17 cellular contexts compared by ENCODE assay signal in genomic region chr11:36412781-36413383, GRCh38.
A peak's percentile ranks its signal among the peaks of the same experiment; 100 is the strongest.
DNase-seq lines count a peak whose midpoint lies in the region; ATAC-seq and TF ChIP-seq lines count a peak whose summit lies in the region.
"Had no signal": no experiment of that assay in that cellular context is flagged by ENCODE, and none has a peak within 500 bp of the region (broad histone marks: within the 10 kb centered on the region; RNA-seq: fewer than 3 reads in every experiment).

No MANE protein-coding gene starts in this region.

- intact Hi-C loops in IMR-90 (cut with micrococcal nuclease), result no loop called here
- intact Hi-C loops in naive thymus-derived CD4-positive, alpha-beta T cell (cut with micrococcal nuclease), result no loop called here
- intact Hi-C loops in posterior cingulate gyrus (cut with DNase I), result no loop called here

- H2BK5ac ChIP-seq in IMR-90 (ENCODE audit: low read depth, low read length, poor library complexity, severe bottlenecking), result peak overlapping the region; percentile 92

- H3K4me1 ChIP-seq in IMR-90 (ENCODE audit: control insufficient read depth, insufficient read depth, low read length), result peaks cover 22% of the 10 kb centered on the region
- peaks cover 13 to 54% of the 10 kb centered on the region in 2 donors for H3K4me1 ChIP-seq in naive thymus-derived CD4-positive, alpha-beta T cell (ENCODE audit: control insufficient read depth in 2 of 2, insufficient read depth in 2 of 2, low read length in 2 of 2)
- H3K4me1 ChIP-seq: uterus had no signal

- no peak overlapping the region for H2AK9ac ChIP-seq in IMR-90 (replicated peaks; ENCODE audit: low read depth, low read length, poor library complexity)

- H3K79me1 ChIP-seq in IMR-90 (ENCODE audit: low read depth in 1 of 2, low read length in 2 of 2), result peaks cover 0 to 18% of the 10 kb centered on the region in 2 experiments; a peak in 1 of 4 replicates

- no peak for TF ChIP-seq POLR2A in IMR-90 (IDR thresholded peaks at IDR 0.05; ENCODE audit: low read depth, low read length)

- ATAC-seq in IMR-90 (ENCODE audit: low read depth), result peak; percentile 99
- no peak for ATAC-seq in naive thymus-derived CD4-positive, alpha-beta T cell
- ATAC-seq: activated T-cell treated with anti-CD3 and anti-CD28 coated beads, Interleukin-2, amount 50 U/mL, for 4 hours; esophagus mucosa; heart right ventricle; left cardiac atrium; T-helper 17 cell had no signal

- no TSS peak for BruUV-seq in IMR-90 (replicated peaks; lab: Mats Ljungman, UMichigan)

- H3K56ac ChIP-seq in IMR-90 (ENCODE audit: extremely low read depth, insufficient read depth, low read length), result peak overlapping the region; percentile 65

- peak overlapping the region; percentile 77 for H2AK5ac ChIP-seq in IMR-90 (ENCODE audit: low read depth, low read length)

- H2BK20ac ChIP-seq in IMR-90 (ENCODE audit: low read depth, low read length), result peak overlapping the region; percentile 96

- H3K4me1 Mint-ChIP-seq in naive thymus-derived CD4-positive, alpha-beta T cell, result peaks cover 20 to 72% (median 40%) of the 10 kb centered on the region in 7 donors

- dilution Hi-C loops in IMR-90 (cut with HindIII; ENCODE audit: low sequenced_read_pairs, unreplicated experiment), result no loop called here

- peak overlapping the region; percentile 92 for H4K5ac ChIP-seq in IMR-90 (ENCODE audit: low read depth, low read length)

- TF ChIP-seq CTCF in IMR-90 (conservative IDR thresholded peaks at IDR 0.05; ENCODE audit: low read depth, low read length) (no peak), choroid plexus epithelial cell (conservative IDR thresholded peaks at IDR 0.05; ENCODE audit: low read depth, low read length) (no peak), coronary artery (IDR thresholded peaks at IDR 0.05) (no peak)

- H3K9me3 ChIP-seq in IMR-90 (ENCODE audit: control insufficient read depth, insufficient read depth, low read length), result no peaks in the 10 kb centered on the region
- no peaks in the 10 kb centered on the region for H3K9me3 ChIP-seq in naive thymus-derived CD4-positive, alpha-beta T cell (ENCODE audit: control insufficient read depth in 2 of 3, low read length in 3 of 3)
- H3K9me3 ChIP-seq: uterus had no signal

- H3K4me3 ChIP-seq in IMR-90 (ENCODE audit: insufficient read depth, low read depth, low read length) (no peak overlapping the region), choroid plexus epithelial cell (ENCODE audit: low read depth, low read length) (no peak overlapping the region), coronary artery (no peak overlapping the region)
- no peak overlapping the region for H3K4me3 ChIP-seq in naive thymus-derived CD4-positive, alpha-beta T cell (ENCODE audit: low read length)
- H3K4me3 ChIP-seq: heart right ventricle, uterus had no signal

- peak overlapping the region; percentile 78; the same call in 1 of the 3 replicates for H2BK15ac ChIP-seq in IMR-90 (ENCODE audit: low read depth, low read length)

- H3K23ac ChIP-seq in IMR-90 (ENCODE audit: low read depth, low read length), result peak overlapping the region; percentile 81

- no peaks in the 10 kb centered on the region for H3K27me3 ChIP-seq in IMR-90 (ENCODE audit: control insufficient read depth, insufficient read depth, low read length)
- no peaks in the 10 kb centered on the region for H3K27me3 ChIP-seq in naive thymus-derived CD4-positive, alpha-beta T cell (ENCODE audit: control insufficient read depth in 2 of 2, insufficient read depth in 2 of 2, low read length in 2 of 2)
- H3K27me3 ChIP-seq: heart right ventricle, uterus had no signal

- H4K20me1 ChIP-seq in IMR-90 (ENCODE audit: insufficient read depth, low read length), result no peaks in the 10 kb centered on the region; the same call in 1 of the 2 replicates

- DNase-seq in AG08396 (ENCODE audit: low spot score), result peak; percentile 52
- DNase-seq in IMR-90, result peak; percentile 87
- DNase-seq in choroid plexus epithelial cell (ENCODE audit: low read depth), result peak; percentile 86
- no peak for DNase-seq in naive thymus-derived CD4-positive, alpha-beta T cell
- DNase-seq in posterior cingulate gyrus, result no peak
- no peak for DNase-seq in coronary artery (ENCODE audit: low spot score)
- DNase-seq in NCI-H2029 treated with DMSO at 0.1 percent for 48 hours (lab: John Stamatoyannopoulos, UW), result no peak
- DNase-seq in SKM-1 (lab: John Stamatoyannopoulos, UW; ENCODE audit: unreplicated experiment), result no peak
- DNase-seq: activated CD4-positive, alpha-beta T cell treated with anti-CD3 and anti-CD28 coated beads for 1 hour; activated naive CD8-positive, alpha-beta T cell treated with anti-CD3 and anti-CD28 coated beads, Interleukin-2, amount 10 ng/mL, durations not matched to agents 7 days and 5 days; activated T-cell treated with anti-CD3 and anti-CD28 coated beads, Interleukin-2, amount 50 U/mL, for 4 hours; heart right ventricle; left cardiac atrium; NCI-H1048; T-helper 17 cell; uterus had no signal

- H3K27me3 Mint-ChIP-seq in naive thymus-derived CD4-positive, alpha-beta T cell, result no peaks in the 10 kb centered on the region
- H3K27me3 Mint-ChIP-seq: T-helper 17 cell had no signal

- peaks cover 0 to 4% (median 0%) of the 10 kb centered on the region in 11 donors for H3K9me3 Mint-ChIP-seq in naive thymus-derived CD4-positive, alpha-beta T cell
- H3K9me3 Mint-ChIP-seq: activated naive CD8-positive, alpha-beta T cell treated with anti-CD3 and anti-CD28 coated beads, Interleukin-2, amount 10 ng/mL, durations not matched to agents 7 days and 5 days; activated T-cell treated with anti-CD3 and anti-CD28 coated beads, Interleukin-2, amount 50 U/mL, for 4 hours had no signal

- POLR2A ChIA-PET in IMR-90 (lab: Charles Lee; ENCODE audit: unreplicated experiment), result no interaction called here
- POLR2A ChIA-PET in naive thymus-derived CD4-positive, alpha-beta T cell (lab: Charles Lee), result no interaction called here

- no CpG with 5 or more reads among the region's 2 CpGs for WGBS in IMR-90 (ENCODE audit: extremely low coverage in 2 of 2, insufficient read length in 1 of 2), 2 experiments

- H3K18ac ChIP-seq in IMR-90 (ENCODE audit: low read depth, low read length), result peak overlapping the region; percentile 94

- peaks cover 0 to 42% (median 0%) of the 10 kb centered on the region in 5 donors for H3K36me3 Mint-ChIP-seq in naive thymus-derived CD4-positive, alpha-beta T cell

- peak overlapping the region; percentile 94 for H2BK120ac ChIP-seq in IMR-90 (ENCODE audit: low read depth, low read length)

- peak overlapping the region; percentile 73 for H3K4me2 ChIP-seq in IMR-90 (ENCODE audit: low read depth, low read length)

- peak overlapping the region; percentile 73 for H2AFZ ChIP-seq in IMR-90 (replicated peaks; ENCODE audit: low read length, poor library complexity)

- H3K27ac Mint-ChIP-seq in naive thymus-derived CD4-positive, alpha-beta T cell, result peak overlapping the region in 5 of 9 donors; percentile 2 to 25 (median 20)
- H3K27ac Mint-ChIP-seq: activated naive CD8-positive, alpha-beta T cell treated with anti-CD3 and anti-CD28 coated beads, Interleukin-2, amount 10 ng/mL, durations not matched to agents 7 days and 5 days; T-helper 17 cell had no signal

- H3K27ac ChIP-seq in IMR-90 (ENCODE audit: insufficient read depth, low read length), result peak overlapping the region; percentile 72
- H3K27ac ChIP-seq in naive thymus-derived CD4-positive, alpha-beta T cell (ENCODE audit: low read depth, low read length), result no peak overlapping the region
- no peak overlapping the region for H3K27ac ChIP-seq in coronary artery
- H3K27ac ChIP-seq: uterus had no signal

- peak overlapping the region; percentile 86 for H3K14ac ChIP-seq in IMR-90 (replicated peaks; ENCODE audit: low read depth, low read length)

- no peak overlapping the region for H3K4me3 Mint-ChIP-seq in naive thymus-derived CD4-positive, alpha-beta T cell
- H3K4me3 Mint-ChIP-seq: activated naive CD8-positive, alpha-beta T cell treated with anti-CD3 and anti-CD28 coated beads, Interleukin-2, amount 10 ng/mL, durations not matched to agents 7 days and 5 days; activated T-cell treated with anti-CD3 and anti-CD28 coated beads, Interleukin-2, amount 50 U/mL, for 4 hours; T-helper 17 cell had no signal

- in situ Hi-C loops in IMR-90 (cut with MboI; ENCODE audit: low sequenced_read_pairs), result no loop called here

- H4K91ac ChIP-seq in IMR-90 (ENCODE audit: insufficient read depth, low read depth, low read length), result peak overlapping the region; percentile 86

- TF ChIP-seq RAD21 in IMR-90 (IDR thresholded peaks at IDR 0.05; ENCODE audit: low read length), result no peak

- peak overlapping the region in 1 of 2 experiments; percentile 62; a peak in 2 of 4 replicates for H4K8ac ChIP-seq in IMR-90 (ENCODE audit: low read depth in 2 of 2, low read length in 2 of 2)

- H3K9ac ChIP-seq in IMR-90 (ENCODE audit: low read depth, low read length), result no peak overlapping the region

- H3K9me1 ChIP-seq in IMR-90 (ENCODE audit: insufficient read depth, low read length), result peaks cover 14% of the 10 kb centered on the region; the same call in 1 of the 2 replicates

- no peaks in the 10 kb centered on the region for H3K36me3 ChIP-seq in IMR-90 (ENCODE audit: control insufficient read depth, insufficient read depth, low read length)
- peaks cover 0 to 3% (median 0%) of the 10 kb centered on the region in 3 experiments for H3K36me3 ChIP-seq in naive thymus-derived CD4-positive, alpha-beta T cell (ENCODE audit: control insufficient read depth in 2 of 3, insufficient read depth in 3 of 3, low read length in 3 of 3)
- H3K36me3 ChIP-seq: uterus had no signal

- CTCF ChIA-PET in IMR-90 (lab: Yijun Ruan, JAX), result interaction anchor here (1.0 to 1.8 kb wide), 3 partner anchors 14 to 66 kb away, joined by 3 to 5 read pairs (median 3); no protein-coding TSS in a partner anchor
- CTCF ChIA-PET in naive thymus-derived CD4-positive, alpha-beta T cell (lab: Charles Lee), result no interaction called here

- H3K4ac ChIP-seq in IMR-90 (ENCODE audit: low read depth, low read length), result peak overlapping the region; percentile 92

TF ChIP-seq in IMR-90, 13 proteins besides CTCF, POLR2A, EP300 and RAD21 (continues in another document):
- TF ChIP-seq SMC3 (IDR thresholded peaks at IDR 0.05; ENCODE audit: low read depth, low read length) (no peak), CHD1 (IDR thresholded peaks at IDR 0.05; ENCODE audit: low read depth, low read length) (no peak), RCOR1 (IDR thresholded peaks at IDR 0.05; ENCODE audit: insufficient replicate concordance, low read length) (no peak), BHLHE40 (IDR thresholded peaks at IDR 0.05; ENCODE audit: low read depth, low read length) (no peak), MAFK (IDR thresholded peaks at IDR 0.05; ENCODE audit: low read depth, low read length) (0 out of 2 replicates have a peak, but pooled peaks have one; percentile 2), NFE2L2 (IDR thresholded peaks at IDR 0.05; ENCODE audit: low read depth, low read length) (peak; percentile 48; the same call in 1 of the 2 replicates), FOS (IDR thresholded peaks at IDR 0.05; ENCODE audit: low read depth, low read length) (peak; percentile 78)

Comparison
In these comparisons a context has a peak if more than half of its experiments do, and no peak if none do; other contexts are left out.
1. DNase-seq: peak in AG08396 (single experiment), IMR-90 (single experiment) and choroid plexus epithelial cell (single experiment); none in naive thymus-derived CD4-positive, alpha-beta T cell (0 of 9), posterior cingulate gyrus (0 of 10), coronary artery (single experiment), NCI-H2029 treated with DMSO at 0.1 percent for 48 hours (single experiment) and SKM-1 (single experiment).